ENCODE assay signal across 8 cellular contexts in the genomic region with DNA sequence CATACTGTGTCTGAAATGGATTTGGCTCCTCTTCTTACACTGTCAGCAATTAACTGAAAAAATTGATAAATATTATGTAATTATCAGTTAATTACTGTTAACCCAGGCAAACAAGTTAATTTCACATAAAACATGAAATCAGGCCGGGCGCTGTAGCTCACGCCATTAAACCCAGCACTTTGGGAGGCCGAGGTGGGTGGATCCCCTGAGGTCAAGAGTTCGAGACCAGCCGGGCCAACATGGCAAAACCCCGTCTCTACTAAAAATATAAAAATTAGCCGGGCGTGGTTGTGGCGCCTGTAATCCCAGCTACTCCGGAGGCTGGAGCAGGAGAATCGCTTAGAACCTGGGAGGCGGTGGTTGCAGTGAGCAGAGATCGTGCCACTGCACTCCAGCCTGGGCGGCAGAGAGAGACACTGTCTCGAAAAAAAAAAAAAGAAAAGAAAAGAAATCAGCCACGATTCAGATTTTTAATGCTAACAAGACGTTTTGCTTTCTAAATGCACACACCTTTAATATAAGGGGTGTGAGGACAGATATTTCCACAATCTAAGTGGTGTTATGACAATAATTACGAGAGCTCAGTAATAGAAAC. TPM values are rescaled to one million over a fixed set of nuclear protein-coding genes. Genes with fewer than 3 reads are reported as not detected.
DNase-seq lines count a peak whose midpoint lies in the region; ATAC-seq, FAIRE-seq and TF ChIP-seq lines count a peak whose summit lies in the region.

No MANE protein-coding gene starts in this region.

- no peak for FAIRE-seq in H54 (lab: Jason Lieb, UNC)

- intact Hi-C loops in heart left ventricle (cut with DNase I), result loop anchor here in 4 of 10 donors (5.0 to 10.0 kb wide), 3 partner anchors 59 to 67 kb away; a partner anchor contains a TSS

- WGBS in heart left ventricle, 4 donors, result 24 to 35% (median 32%) methylated on average over 19 of the region's 19 CpGs

- TF ChIP-seq CTCF in HEK293 (tag by site-specific recombination; IDR thresholded peaks at IDR 0.05) (no peak), WERI-Rb-1 (IDR thresholded peaks at IDR 0.05; ENCODE audit: low read depth, low read length) (no peak), heart left ventricle (IDR thresholded peaks at IDR 0.05) (no peak)

- H3K27me3 ChIP-seq in WERI-Rb-1 (ENCODE audit: insufficient read depth, low read depth, severe bottlenecking) (no peaks in the 10 kb centered on the region), heart left ventricle (no peaks in the 10 kb centered on the region), skeletal muscle tissue (ENCODE audit: control insufficient read depth in 3 of 3, insufficient read depth in 3 of 3, low read length in 3 of 3) (no peaks in the 10 kb centered on the region)

- H3K36me3 ChIP-seq in HEK293 (ENCODE audit: control insufficient read depth in 2 of 2, insufficient read depth in 1 of 2, low read length in 2 of 2) (peaks cover 2 to 5% of the 10 kb centered on the region in 2 experiments; a peak in 2 of 3 replicates), WERI-Rb-1 (no peaks in the 10 kb centered on the region; the same call in 1 of the 2 replicates), heart left ventricle (peaks cover 0 to 10% (median 0%) of the 10 kb centered on the region in 9 donors), skeletal muscle tissue (ENCODE audit: control insufficient read depth in 3 of 3, insufficient read depth in 3 of 3, low read length in 3 of 3) (no peaks in the 10 kb centered on the region)

- TF ChIP-seq POLR2A in heart left ventricle (IDR thresholded peaks at IDR 0.05) (no peak), H54 (IDR thresholded peaks at IDR 0.05; ENCODE audit: low read depth, low read length) (no peak)

- H3K27ac ChIP-seq in HEK293 (ENCODE audit: extremely low read depth, low read depth, low read length) (peak overlapping the region; percentile 83; the same call in 1 of the 2 replicates), WERI-Rb-1 (peak overlapping the region; percentile 97), heart left ventricle (peak overlapping the region; percentile 54 to 99 (median 94)), skeletal muscle tissue (ENCODE audit: low read depth, low read length) (peak overlapping the region; percentile 82)

- ATAC-seq in heart left ventricle (peak in 1 of 4 donors; percentile 16), GM21529 (IDR thresholded peaks at IDR 0.05; ENCODE audit: unreplicated experiment) (no peak)

- CTCF ChIA-PET in HEK293 (lab: Yijun Ruan, JAX), result interaction anchor here (0.8 to 4.1 kb wide), 5 partner anchors 10 to 332 kb away, joined by 3 to 17 read pairs (median 3); no protein-coding TSS in a partner anchor

- H3K9me3 ChIP-seq in HEK293 (ENCODE audit: control insufficient read depth, insufficient read depth, low read depth, low read length) (no peaks in the 10 kb centered on the region), WERI-Rb-1 (ENCODE audit: severe bottlenecking) (no peaks in the 10 kb centered on the region), heart left ventricle (no peaks in the 10 kb centered on the region), skeletal muscle tissue (ENCODE audit: control insufficient read depth in 3 of 3, low read length in 3 of 3) (no peaks in the 10 kb centered on the region)

- POLR2A ChIA-PET in HEK293 (lab: Yijun Ruan, JAX), result interaction anchor here (1.3 to 5.1 kb wide), 10 partner anchors 8 to 69 kb away, joined by 4 to 90 read pairs (median 8); a partner anchor contains a TSS

- H3K9ac ChIP-seq in skeletal muscle tissue (ENCODE audit: low read depth in 1 of 3, low read length in 3 of 3), result peak overlapping the region; percentile 88 to 92 (median 91)

- peak overlapping the region; percentile 97 for H3K4me3 ChIP-seq in HEK293 (ENCODE audit: low read depth, low read length)
- H3K4me3 ChIP-seq in WERI-Rb-1 (ENCODE audit: low read depth, low read length), result peak overlapping the region; percentile 84
- H3K4me3 ChIP-seq in heart left ventricle, result peak overlapping the region; percentile 50 to 88 (median 78)
- H3K4me3 ChIP-seq in skeletal muscle tissue (ENCODE audit: low read length in 3 of 3), result peak overlapping the region; percentile 86 to 96 (median 90)

- DNase-seq in WERI-Rb-1 (peak; percentile 24), heart left ventricle (no peak), H54 (ENCODE audit: insufficient read length, low spot score) (no peak), ureter (ENCODE audit: low spot score) (no peak), COLO668 (lab: John Stamatoyannopoulos, UW; ENCODE audit: unreplicated experiment) (no peak)

- no peaks in the 10 kb centered on the region for H3K4me1 ChIP-seq in HEK293 (ENCODE audit: control insufficient read depth, insufficient read depth, low read length)
- peaks cover 0 to 46% (median 20%) of the 10 kb centered on the region in 12 donors for H3K4me1 ChIP-seq in heart left ventricle
- H3K4me1 ChIP-seq in skeletal muscle tissue (ENCODE audit: control insufficient read depth in 3 of 3, insufficient read depth in 3 of 3, low read length in 3 of 3), result peaks cover 12 to 16% (median 15%) of the 10 kb centered on the region in 3 donors

TF ChIP-seq in HEK293, 187 proteins besides CTCF, POLR2A, EP300 and RAD21 (continues in another document):
- TF ChIP-seq ZIC2 (tag by site-specific recombination; IDR thresholded peaks at IDR 0.05) (no peak), EGR2 (tag by site-specific recombination; IDR thresholded peaks at IDR 0.05; ENCODE audit: low read depth) (0 out of 2 replicates have a peak, but pooled peaks have one; percentile 23), ZNF366 (tag by site-specific recombination; conservative IDR thresholded peaks at IDR 0.05) (no peak), MYNN (tag by site-specific recombination; IDR thresholded peaks at IDR 0.05; ENCODE audit: borderline replicate concordance) (no peak), ZNF544 (tag by site-specific recombination; IDR thresholded peaks at IDR 0.05) (no peak), ZNF221 (tag by site-specific recombination; IDR thresholded peaks at IDR 0.05; ENCODE audit: borderline replicate concordance) (no peak), ZNF175 (tag by site-specific recombination; IDR thresholded peaks at IDR 0.05) (no peak), ZNF768 (tag by site-specific recombination; IDR thresholded peaks at IDR 0.05) (0 out of 2 replicates have a peak, but pooled peaks have one; percentile 2), IKZF3 (tag by site-specific recombination; IDR thresholded peaks at IDR 0.05) (no peak), ZFP3 (tag by site-specific recombination; IDR thresholded peaks at IDR 0.05; ENCODE audit: low read depth) (no peak)
- TF ChIP-seq, protein P1, sequence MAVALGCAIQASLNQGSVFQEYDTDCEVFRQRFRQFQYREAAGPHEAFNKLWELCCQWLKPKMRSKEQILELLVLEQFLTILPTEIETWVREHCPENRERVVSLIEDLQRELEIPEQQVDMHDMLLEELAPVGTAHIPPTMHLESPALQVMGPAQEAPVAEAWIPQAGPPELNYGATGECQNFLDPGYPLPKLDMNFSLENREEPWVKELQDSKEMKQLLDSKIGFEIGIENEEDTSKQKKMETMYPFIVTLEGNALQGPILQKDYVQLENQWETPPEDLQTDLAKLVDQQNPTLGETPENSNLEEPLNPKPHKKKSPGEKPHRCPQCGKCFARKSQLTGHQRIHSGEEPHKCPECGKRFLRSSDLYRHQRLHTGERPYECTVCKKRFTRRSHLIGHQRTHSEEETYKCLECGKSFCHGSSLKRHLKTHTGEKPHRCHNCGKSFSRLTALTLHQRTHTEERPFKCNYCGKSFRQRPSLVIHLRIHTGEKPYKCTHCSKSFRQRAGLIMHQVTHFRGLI (tag by site-specific recombination; IDR thresholded peaks at IDR 0.05), result no peak
- TF ChIP-seq, protein P2, sequence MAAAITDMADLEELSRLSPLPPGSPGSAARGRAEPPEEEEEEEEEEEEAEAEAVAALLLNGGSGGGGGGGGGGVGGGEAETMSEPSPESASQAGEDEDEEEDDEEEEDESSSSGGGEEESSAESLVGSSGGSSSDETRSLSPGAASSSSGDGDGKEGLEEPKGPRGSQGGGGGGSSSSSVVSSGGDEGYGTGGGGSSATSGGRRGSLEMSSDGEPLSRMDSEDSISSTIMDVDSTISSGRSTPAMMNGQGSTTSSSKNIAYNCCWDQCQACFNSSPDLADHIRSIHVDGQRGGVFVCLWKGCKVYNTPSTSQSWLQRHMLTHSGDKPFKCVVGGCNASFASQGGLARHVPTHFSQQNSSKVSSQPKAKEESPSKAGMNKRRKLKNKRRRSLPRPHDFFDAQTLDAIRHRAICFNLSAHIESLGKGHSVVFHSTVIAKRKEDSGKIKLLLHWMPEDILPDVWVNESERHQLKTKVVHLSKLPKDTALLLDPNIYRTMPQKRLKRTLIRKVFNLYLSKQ (tag by site-specific recombination; IDR thresholded peaks at IDR 0.05; ENCODE audit: borderline replicate concordance), result no peak
- TF ChIP-seq, protein P3, sequence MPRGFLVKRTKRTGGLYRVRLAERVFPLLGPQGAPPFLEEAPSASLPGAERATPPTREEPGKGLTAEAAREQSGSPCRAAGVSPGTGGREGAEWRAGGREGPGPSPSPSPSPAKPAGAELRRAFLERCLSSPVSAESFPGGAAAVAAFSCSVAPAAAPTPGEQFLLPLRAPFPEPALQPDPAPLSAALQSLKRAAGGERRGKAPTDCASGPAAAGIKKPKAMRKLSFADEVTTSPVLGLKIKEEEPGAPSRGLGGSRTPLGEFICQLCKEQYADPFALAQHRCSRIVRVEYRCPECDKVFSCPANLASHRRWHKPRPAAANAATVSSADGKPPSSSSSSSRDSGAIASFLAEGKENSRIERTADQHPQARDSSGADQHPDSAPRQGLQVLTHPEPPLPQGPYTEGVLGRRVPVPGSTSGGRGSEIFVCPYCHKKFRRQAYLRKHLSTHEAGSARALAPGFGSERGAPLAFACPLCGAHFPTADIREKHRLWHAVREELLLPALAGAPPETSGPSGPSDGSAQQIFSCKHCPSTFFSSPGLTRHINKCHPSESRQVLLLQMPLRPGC (tag by site-specific recombination; IDR thresholded peaks at IDR 0.05), result no peak

RNA-seq across cellular contexts. Expression of a gene that starts 0.5 kb away (rescaled TPM):
- total RNA-seq in heart left ventricle (10 to 100 TPM; 15.5 to 39.5 (median 28.8) TPM), skeletal muscle tissue (36.0 TPM), ureter (39.3 TPM)
- polyA plus RNA-seq in heart left ventricle, result 10 to 100 TPM in 1 of 2 donors, 1 to 10 TPM in 1; 8.8 to 24.6 TPM

RNA-seq across cellular contexts. Expression of a gene that starts 21.3 kb away (rescaled TPM):
- 10 to 100 TPM in 1 of 9 donors, 1 to 10 TPM in 8; 2.2 to 13.1 (median 4.9) TPM for total RNA-seq in heart left ventricle
- polyA plus RNA-seq in heart left ventricle, result 1 to 10 TPM; 3.2 to 3.7 TPM
- total RNA-seq in skeletal muscle tissue, result 5.2 TPM
- 5.5 TPM for total RNA-seq in ureter

RNA-seq across cellular contexts. Expression of a gene that starts 21.8 kb away (rescaled TPM):
- total RNA-seq in heart left ventricle, result 10 to 100 TPM; 15.6 to 27.3 (median 18.2) TPM
- polyA plus RNA-seq in heart left ventricle, result 10 to 100 TPM in 1 of 2 donors, 1 to 10 TPM in 1; 9.8 to 11.2 TPM
- 25.1 TPM for total RNA-seq in skeletal muscle tissue
- total RNA-seq in ureter, result 72.1 TPM
